Comparison of ENCODE assay signal across 1 cellular context in genomic region chr5:148733601-148734438, GRCh38.
A peak's percentile ranks its signal among the peaks of the same experiment; 100 is the strongest.
TF ChIP-seq lines count a peak whose summit lies in the region.

No MANE protein-coding gene starts in this region.

TF ChIP-seq in HepG2, 621 proteins besides CTCF, POLR2A, EP300 and RAD21 (continued from another document):
- 0 out of 2 replicates have a peak, but pooled peaks have one; percentile 33 for TF ChIP-seq ZBTB20 (CRISPR knock-in tag; IDR thresholded peaks at IDR 0.05; ENCODE audit: borderline replicate concordance, low read depth)
- no peak for TF ChIP-seq RORA (CRISPR knock-in tag; IDR thresholded peaks at IDR 0.05)
- TF ChIP-seq RAD51 (IDR thresholded peaks at IDR 0.05; ENCODE audit: borderline replicate concordance): no peak
- no peak for TF ChIP-seq KDM5A (IDR thresholded peaks at IDR 0.05; ENCODE audit: borderline replicate concordance, low read length)
- no peak for TF ChIP-seq CREB1 (IDR thresholded peaks at IDR 0.05)
- TF ChIP-seq CREB1 (CRISPR knock-in tag; IDR thresholded peaks at IDR 0.05): no peak
TF ChIP-seq in HepG2: peak in this region for 4.
